Comparison of ENCODE assay signal across 11 cellular contexts in genomic region chr4:3791910-3792542, GRCh38. TPM values are rescaled to one million over a fixed set of nuclear protein-coding genes. Genes with fewer than 3 reads are reported as not detected.
DNase-seq lines count a peak whose midpoint lies in the region; ATAC-seq and TF ChIP-seq lines count a peak whose summit lies in the region.
"Had no signal": no experiment of that assay in that cellular context is flagged by ENCODE, and none has a peak within 500 bp of the region (broad histone marks: within the 10 kb centered on the region; RNA-seq: fewer than 3 reads in every experiment).

No MANE protein-coding gene starts in this region.

- POLR2A ChIA-PET in activated CD4-positive, alpha-beta T cell treated with anti-CD3 and anti-CD28 coated beads for 36 hours (lab: Charles Lee): no interaction called here

- no peak for TF ChIP-seq CTCF in left ventricle myocardium inferior (IDR thresholded peaks at IDR 0.05; ENCODE audit: borderline replicate concordance)
- TF ChIP-seq CTCF in gastroesophageal sphincter (IDR thresholded peaks at IDR 0.05): no peak

- 51% methylated on average over 2 of the region's 13 CpGs; no CpG with 5 or more reads in 1 of the 2 donors for WGBS in gastroesophageal sphincter (ENCODE audit: low coverage in 1 of 2), 2 donors

- H3K27me3 Mint-ChIP-seq in activated CD4-positive, alpha-beta T cell treated with anti-CD3 and anti-CD28 coated beads for 36 hours: peaks cover 15% of the 10 kb centered on the region
- H3K27me3 Mint-ChIP-seq in T-helper 2 cell treated with Interferon-gamma antibody and Interleukin-4, amounts not matched to agents 5 μg/mL and 100 μg/mL, for 36 hours (ENCODE audit: low read depth): no peaks in the 10 kb centered on the region

- no peak overlapping the region for H3K4me3 Mint-ChIP-seq in activated CD4-positive, alpha-beta T cell treated with anti-CD3 and anti-CD28 coated beads for 36 hours
- H3K4me3 Mint-ChIP-seq in T-helper 2 cell treated with Interferon-gamma antibody and Interleukin-4, amounts not matched to agents 5 μg/mL and 100 μg/mL, for 36 hours: no peak overlapping the region

- H3K9me3 Mint-ChIP-seq in activated CD4-positive, alpha-beta T cell treated with anti-CD3 and anti-CD28 coated beads for 36 hours (ENCODE audit: low read depth): peaks cover 16% of the 10 kb centered on the region
- H3K9me3 Mint-ChIP-seq in T-helper 2 cell treated with Interferon-gamma antibody and Interleukin-4, amounts not matched to agents 5 μg/mL and 100 μg/mL, for 36 hours: peaks cover 21% of the 10 kb centered on the region

- H3K27ac ChIP-seq in left ventricle myocardium inferior (replicated peaks): no peak overlapping the region
- no peak overlapping the region for H3K27ac ChIP-seq in gastroesophageal sphincter
- H3K27ac ChIP-seq: epithelial cell of prostate, ovary, thoracic aorta had no signal

- no peak overlapping the region for H3K27ac Mint-ChIP-seq in activated CD4-positive, alpha-beta T cell treated with anti-CD3 and anti-CD28 coated beads for 36 hours
- no peak overlapping the region for H3K27ac Mint-ChIP-seq in T-helper 2 cell treated with Interferon-gamma antibody and Interleukin-4, amounts not matched to agents 5 μg/mL and 100 μg/mL, for 36 hours

- DNase-seq in activated CD4-positive, alpha-beta T cell treated with anti-CD3 and anti-CD28 coated beads for 36 hours: peak; percentile 66
- no peak for DNase-seq in activated CD4-positive, alpha-beta T cell treated with anti-CD3 and anti-CD28 coated beads, Interleukin-2, amount 50 U/mL, for 1 hour
- DNase-seq in T-helper 2 cell treated with Interferon-gamma antibody and Interleukin-4, amounts not matched to agents 5 μg/mL and 100 μg/mL, for 36 hours (ENCODE audit: low spot score): peak; percentile 7
- DNase-seq in left ventricle myocardium inferior: peak; percentile 36
- DNase-seq in stimulated activated CD4-positive, alpha-beta T cell treated with anti-CD3 and anti-CD28 coated beads, Interleukin-2, amount 100 ng/mL, for 48 hours: peak; percentile 21 to 25
- no peak for DNase-seq in NCI-H1417 treated with DMSO at 0.1 percent for 48 hours (lab: John Stamatoyannopoulos, UW)

- intact Hi-C loops in activated CD4-positive, alpha-beta T cell treated with anti-CD3 and anti-CD28 coated beads for 36 hours (cut with DNase I, micrococcal nuclease): no loop called here
- intact Hi-C loops in left ventricle myocardium inferior (cut with micrococcal nuclease): no loop called here

- H3K36me3 ChIP-seq in left ventricle myocardium inferior: no peaks in the 10 kb centered on the region
- H3K36me3 ChIP-seq in gastroesophageal sphincter: no peaks in the 10 kb centered on the region
- H3K36me3 ChIP-seq: ovary, thoracic aorta had no signal

- no peak for TF ChIP-seq EP300 in gastroesophageal sphincter (IDR thresholded peaks at IDR 0.05)

- H3K9me3 ChIP-seq in left ventricle myocardium inferior (replicated peaks): peaks cover 31% of the 10 kb centered on the region
- peaks cover 0 to 38% (median 0%) of the 10 kb centered on the region in 3 donors for H3K9me3 ChIP-seq in gastroesophageal sphincter

- H3K27me3 ChIP-seq in left ventricle myocardium inferior (ENCODE audit: low read depth): peaks cover 63% of the 10 kb centered on the region
- H3K27me3 ChIP-seq in gastroesophageal sphincter: peaks cover 65% of the 10 kb centered on the region
- H3K27me3 ChIP-seq: ovary had no signal

- H3K4me1 Mint-ChIP-seq in activated CD4-positive, alpha-beta T cell treated with anti-CD3 and anti-CD28 coated beads for 36 hours: no peaks in the 10 kb centered on the region
- H3K4me1 Mint-ChIP-seq in T-helper 2 cell treated with Interferon-gamma antibody and Interleukin-4, amounts not matched to agents 5 μg/mL and 100 μg/mL, for 36 hours (ENCODE audit: low read depth): no peaks in the 10 kb centered on the region

- ATAC-seq in activated CD4-positive, alpha-beta T cell treated with anti-CD3 and anti-CD28 coated beads for 36 hours: no peak
- ATAC-seq in gastroesophageal sphincter: no peak
- ATAC-seq in HG03469 (IDR thresholded peaks at IDR 0.05; ENCODE audit: unreplicated experiment): no peak

- H3K36me3 Mint-ChIP-seq in activated CD4-positive, alpha-beta T cell treated with anti-CD3 and anti-CD28 coated beads for 36 hours (ENCODE audit: low read depth): no peaks in the 10 kb centered on the region
- H3K36me3 Mint-ChIP-seq in T-helper 2 cell treated with Interferon-gamma antibody and Interleukin-4, amounts not matched to agents 5 μg/mL and 100 μg/mL, for 36 hours (ENCODE audit: low read depth): no peaks in the 10 kb centered on the region

- H3K4me3 ChIP-seq in left ventricle myocardium inferior: no peak overlapping the region
- H3K4me3 ChIP-seq in gastroesophageal sphincter: no peak overlapping the region
- H3K4me3 ChIP-seq: ovary, thoracic aorta had no signal

- H3K4me1 ChIP-seq in left ventricle myocardium inferior (no peaks in the 10 kb centered on the region), gastroesophageal sphincter (no peaks in the 10 kb centered on the region)

- CTCF ChIA-PET in activated CD4-positive, alpha-beta T cell treated with anti-CD3 and anti-CD28 coated beads for 36 hours (lab: Charles Lee): interaction anchor here (1.6 kb wide), 1 partner anchor 89 kb away, joined by 4 read pairs; no protein-coding TSS in a partner anchor

- no peak for TF ChIP-seq POLR2A in gastroesophageal sphincter (IDR thresholded peaks at IDR 0.05)

RNA-seq across cellular contexts. Expression of gene ADRA2C, which starts 25.8 kb away (rescaled TPM):
- total RNA-seq in activated CD4-positive, alpha-beta T cell treated with anti-CD3 and anti-CD28 coated beads for 36 hours: not detected
- 4.5 TPM for total RNA-seq in left ventricle myocardium inferior
- total RNA-seq in gastroesophageal sphincter: 10 to 100 TPM in 1 of 4 donors, 1 to 10 TPM in 3; 1.2 to 26.5 (median 6.1) TPM

Comparison
In these comparisons a context has a peak if more than half of its experiments do, and no peak if none do; other contexts are left out.
1. DNase-seq: peak in activated CD4-positive, alpha-beta T cell treated with anti-CD3 and anti-CD28 coated beads for 36 hours (single experiment), T-helper 2 cell treated with Interferon-gamma antibody and Interleukin-4, amounts not matched to agents 5 μg/mL and 100 μg/mL, for 36 hours (single experiment), left ventricle myocardium inferior (single experiment) and stimulated activated CD4-positive, alpha-beta T cell treated with anti-CD3 and anti-CD28 coated beads, Interleukin-2, amount 100 ng/mL, for 48 hours (2 of 2); none in activated CD4-positive, alpha-beta T cell treated with anti-CD3 and anti-CD28 coated beads, Interleukin-2, amount 50 U/mL, for 1 hour (single experiment) and NCI-H1417 treated with DMSO at 0.1 percent for 48 hours (single experiment).